ENCODE assay signal across 1 cellular context in the genomic region with DNA sequence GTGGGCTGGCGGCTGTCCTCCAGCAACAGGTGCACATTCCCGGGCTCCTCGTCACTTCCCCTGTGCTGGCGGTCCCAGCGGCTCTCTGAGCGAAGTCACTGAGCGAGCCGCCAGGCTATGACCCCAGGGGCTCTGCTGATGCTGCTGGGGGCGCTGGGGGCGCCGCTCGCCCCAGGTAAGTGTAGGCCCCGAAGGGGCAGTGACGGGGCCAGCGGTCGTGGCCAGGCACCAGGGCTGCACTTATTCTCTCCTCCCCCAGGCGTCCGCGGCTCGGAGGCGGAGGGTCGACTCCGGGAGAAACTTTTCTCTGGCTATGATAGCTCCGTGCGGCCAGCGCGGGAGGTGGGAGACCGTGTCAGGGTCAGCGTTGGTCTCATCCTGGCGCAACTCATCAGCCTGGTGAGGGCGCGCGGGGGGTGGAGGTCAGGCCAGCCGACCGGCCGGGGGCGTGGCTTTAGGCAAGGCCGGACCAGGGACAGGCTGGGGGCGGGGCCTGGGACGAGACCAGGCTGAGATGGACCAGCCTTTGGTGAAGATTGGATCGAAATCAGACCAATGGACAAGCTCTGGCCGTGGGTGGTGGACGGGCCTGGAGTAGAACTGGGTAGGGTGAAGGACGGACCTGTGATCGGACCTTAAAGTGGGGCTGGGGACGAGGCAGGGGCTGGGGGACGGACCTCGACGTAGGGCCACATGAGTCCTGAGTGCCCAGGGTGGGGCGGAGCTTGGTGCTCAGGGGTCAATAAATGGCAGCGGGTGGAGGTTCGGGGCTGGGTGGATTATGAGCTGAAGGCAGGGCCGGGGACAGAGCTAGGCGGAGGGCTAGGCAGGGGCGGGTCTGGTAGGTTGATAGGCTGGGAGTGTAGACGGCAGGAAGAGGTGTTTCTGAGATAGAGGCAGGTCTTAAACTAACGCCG.
A peak's percentile ranks its signal among the peaks of the same experiment; 100 is the strongest.
TF ChIP-seq lines count a peak whose summit lies in the region.

A gene with protein sequence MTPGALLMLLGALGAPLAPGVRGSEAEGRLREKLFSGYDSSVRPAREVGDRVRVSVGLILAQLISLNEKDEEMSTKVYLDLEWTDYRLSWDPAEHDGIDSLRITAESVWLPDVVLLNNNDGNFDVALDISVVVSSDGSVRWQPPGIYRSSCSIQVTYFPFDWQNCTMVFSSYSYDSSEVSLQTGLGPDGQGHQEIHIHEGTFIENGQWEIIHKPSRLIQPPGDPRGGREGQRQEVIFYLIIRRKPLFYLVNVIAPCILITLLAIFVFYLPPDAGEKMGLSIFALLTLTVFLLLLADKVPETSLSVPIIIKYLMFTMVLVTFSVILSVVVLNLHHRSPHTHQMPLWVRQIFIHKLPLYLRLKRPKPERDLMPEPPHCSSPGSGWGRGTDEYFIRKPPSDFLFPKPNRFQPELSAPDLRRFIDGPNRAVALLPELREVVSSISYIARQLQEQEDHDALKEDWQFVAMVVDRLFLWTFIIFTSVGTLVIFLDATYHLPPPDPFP (plus strand): TSS at position 51 of the 917 bp plus-strand sequence. CDS start 67 bp downstream, at position 118.

TF ChIP-seq in K562, 482 proteins besides CTCF, POLR2A, EP300 and RAD21 (continued from another document and continues in another):
- TF ChIP-seq CC2D1A (IDR thresholded peaks at IDR 0.05) (0 out of 2 replicates have a peak, but pooled peaks have one; percentile 15), MEF2A (IDR thresholded peaks at IDR 0.05; ENCODE audit: control insufficient read depth, low read depth, low read length) (no peak), RFX5 (IDR thresholded peaks at IDR 0.05; ENCODE audit: low read depth, low read length) (no peak), ZBTB17 (CRISPR knock-in tag; IDR thresholded peaks at IDR 0.05) (peak; percentile 96), SNIP1 (IDR thresholded peaks at IDR 0.05; ENCODE audit: low read depth) (no peak), NFXL1 (CRISPR knock-in tag; IDR thresholded peaks at IDR 0.05) (no peak), HMGN3 (IDR thresholded peaks at IDR 0.05; ENCODE audit: borderline replicate concordance, extremely low read depth, insufficient read length, low read depth, low read length) (peak; percentile 35), U2AF1 (optimal IDR thresholded peaks at IDR 0.05; ENCODE audit: low read depth, low read length) (no peak), TSC22D4 (tag; IDR thresholded peaks at IDR 0.05) (no peak), MYC (IDR thresholded peaks at IDR 0.05; ENCODE audit: low read depth, low read length) (no peak), MYC (CRISPR knock-in tag; IDR thresholded peaks at IDR 0.05; ENCODE audit: borderline replicate concordance, low read depth) (no peak), HDAC1 (IDR thresholded peaks at IDR 0.05) (0 out of 4 replicates have a peak, but pooled peaks of 1 of the 2 experiments have one; percentile 17), RBFOX2 (IDR thresholded peaks at IDR 0.05; ENCODE audit: low read depth, low read length) (peak; percentile 67), BRCA1 (IDR thresholded peaks at IDR 0.05) (no peak), BRCA1 (CRISPR knock-in tag; IDR thresholded peaks at IDR 0.05) (no peak), ZC3H4 (CRISPR knock-in tag; IDR thresholded peaks at IDR 0.05; ENCODE audit: borderline replicate concordance) (no peak), SPI1 (IDR thresholded peaks at IDR 0.05; ENCODE audit: borderline replicate concordance, low read depth, low read length) (no peak), MXI1 (IDR thresholded peaks at IDR 0.05; ENCODE audit: low read depth, low read length) (no peak), ZNF224 (CRISPR knock-in tag; IDR thresholded peaks at IDR 0.05) (no peak), CREM (IDR thresholded peaks at IDR 0.05; ENCODE audit: low read depth) (0 out of 2 replicates have a peak, but pooled peaks have one; percentile 11), EWSR1 (IDR thresholded peaks at IDR 0.05; ENCODE audit: borderline replicate concordance, low read depth, partially characterized antibody) (no peak), ADNP (tag; IDR thresholded peaks at IDR 0.05) (no peak), NCOA6 (IDR thresholded peaks at IDR 0.05) (peak; percentile 69), RCOR1 (IDR thresholded peaks at IDR 0.05; ENCODE audit: borderline replicate concordance in 1 of 2, low read depth in 2 of 2, low read length in 2 of 2) (peak in 1 of 2 experiments; percentile 39; a peak in 1 of 4 replicates), NR2C2 (CRISPR knock-in tag; IDR thresholded peaks at IDR 0.05) (no peak), NR2C2 (tag; IDR thresholded peaks at IDR 0.05) (peak; percentile 78), ZNF778 (CRISPR knock-in tag; IDR thresholded peaks at IDR 0.05) (no peak), ZKSCAN3 (CRISPR knock-in tag; IDR thresholded peaks at IDR 0.05) (no peak), EP400 (IDR thresholded peaks at IDR 0.05) (peak; percentile 22; the same call in 1 of the 2 replicates)
- TF ChIP-seq, protein P1, sequence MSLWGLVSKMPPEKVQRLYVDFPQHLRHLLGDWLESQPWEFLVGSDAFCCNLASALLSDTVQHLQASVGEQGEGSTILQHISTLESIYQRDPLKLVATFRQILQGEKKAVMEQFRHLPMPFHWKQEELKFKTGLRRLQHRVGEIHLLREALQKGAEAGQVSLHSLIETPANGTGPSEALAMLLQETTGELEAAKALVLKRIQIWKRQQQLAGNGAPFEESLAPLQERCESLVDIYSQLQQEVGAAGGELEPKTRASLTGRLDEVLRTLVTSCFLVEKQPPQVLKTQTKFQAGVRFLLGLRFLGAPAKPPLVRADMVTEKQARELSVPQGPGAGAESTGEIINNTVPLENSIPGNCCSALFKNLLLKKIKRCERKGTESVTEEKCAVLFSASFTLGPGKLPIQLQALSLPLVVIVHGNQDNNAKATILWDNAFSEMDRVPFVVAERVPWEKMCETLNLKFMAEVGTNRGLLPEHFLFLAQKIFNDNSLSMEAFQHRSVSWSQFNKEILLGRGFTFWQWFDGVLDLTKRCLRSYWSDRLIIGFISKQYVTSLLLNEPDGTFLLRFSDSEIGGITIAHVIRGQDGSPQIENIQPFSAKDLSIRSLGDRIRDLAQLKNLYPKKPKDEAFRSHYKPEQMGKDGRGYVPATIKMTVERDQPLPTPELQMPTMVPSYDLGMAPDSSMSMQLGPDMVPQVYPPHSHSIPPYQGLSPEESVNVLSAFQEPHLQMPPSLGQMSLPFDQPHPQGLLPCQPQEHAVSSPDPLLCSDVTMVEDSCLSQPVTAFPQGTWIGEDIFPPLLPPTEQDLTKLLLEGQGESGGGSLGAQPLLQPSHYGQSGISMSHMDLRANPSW (CRISPR knock-in tag; IDR thresholded peaks at IDR 0.05) = no peak
- TF ChIP-seq, protein P2, sequence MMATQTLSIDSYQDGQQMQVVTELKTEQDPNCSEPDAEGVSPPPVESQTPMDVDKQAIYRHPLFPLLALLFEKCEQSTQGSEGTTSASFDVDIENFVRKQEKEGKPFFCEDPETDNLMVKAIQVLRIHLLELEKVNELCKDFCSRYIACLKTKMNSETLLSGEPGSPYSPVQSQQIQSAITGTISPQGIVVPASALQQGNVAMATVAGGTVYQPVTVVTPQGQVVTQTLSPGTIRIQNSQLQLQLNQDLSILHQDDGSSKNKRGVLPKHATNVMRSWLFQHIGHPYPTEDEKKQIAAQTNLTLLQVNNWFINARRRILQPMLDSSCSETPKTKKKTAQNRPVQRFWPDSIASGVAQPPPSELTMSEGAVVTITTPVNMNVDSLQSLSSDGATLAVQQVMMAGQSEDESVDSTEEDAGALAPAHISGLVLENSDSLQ (IDR thresholded peaks at IDR 0.05) = peak; percentile 17; the same call in 1 of the 2 replicates
- TF ChIP-seq, protein P3, sequence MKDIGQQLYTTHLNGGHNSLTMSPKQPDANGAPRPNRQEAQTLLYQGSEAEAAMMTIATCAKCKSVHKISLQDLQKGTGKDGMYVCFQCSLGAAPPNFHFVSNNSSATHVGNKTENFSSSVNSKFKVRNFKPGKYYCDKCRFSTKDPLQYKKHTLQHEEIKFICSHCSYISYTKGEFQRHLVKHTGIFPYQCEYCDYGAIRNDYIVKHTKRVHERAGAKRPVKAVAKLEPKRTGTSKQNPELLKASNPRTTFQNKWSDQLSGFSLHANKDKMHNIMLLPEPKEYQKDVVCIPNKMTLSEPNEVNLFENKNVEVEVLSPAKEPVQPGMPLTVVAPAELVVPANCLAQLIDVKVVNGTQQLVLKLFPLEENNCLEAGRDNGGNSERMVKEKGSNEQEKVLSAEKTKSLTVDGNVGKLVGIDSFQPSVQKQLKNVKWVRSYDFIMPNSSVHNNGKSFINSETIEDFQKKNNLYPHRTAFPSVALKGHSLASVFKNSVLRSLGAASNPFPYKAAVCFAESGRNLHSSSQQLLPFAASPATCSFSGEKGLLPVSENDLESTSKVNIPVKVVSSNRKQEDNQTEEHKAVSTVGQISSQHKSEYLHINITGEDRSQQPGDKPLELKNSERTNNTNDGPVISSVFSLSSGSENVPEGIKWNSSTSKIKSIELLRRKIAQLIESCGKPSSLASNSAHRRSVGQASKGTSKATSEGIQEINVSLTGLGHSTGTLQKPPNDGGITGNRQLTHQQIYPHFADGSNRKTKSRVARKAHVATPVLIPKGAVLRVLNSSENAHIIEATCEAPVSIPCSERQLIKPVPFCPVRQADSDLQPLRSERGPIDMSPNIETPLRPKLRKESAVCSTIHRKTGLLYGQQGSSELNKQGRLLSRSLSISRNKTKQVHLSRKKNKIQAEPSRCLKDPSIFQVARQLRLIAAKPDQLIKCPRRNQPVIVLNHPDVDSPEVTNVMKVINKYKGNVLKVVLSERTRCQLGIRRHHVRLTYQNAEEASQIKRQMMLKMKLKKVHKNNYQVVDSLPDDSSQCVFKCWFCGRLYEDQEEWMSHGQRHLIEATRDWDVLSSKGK (CRISPR knock-in tag; IDR thresholded peaks at IDR 0.05) = no peak
- TF ChIP-seq, protein P4, sequence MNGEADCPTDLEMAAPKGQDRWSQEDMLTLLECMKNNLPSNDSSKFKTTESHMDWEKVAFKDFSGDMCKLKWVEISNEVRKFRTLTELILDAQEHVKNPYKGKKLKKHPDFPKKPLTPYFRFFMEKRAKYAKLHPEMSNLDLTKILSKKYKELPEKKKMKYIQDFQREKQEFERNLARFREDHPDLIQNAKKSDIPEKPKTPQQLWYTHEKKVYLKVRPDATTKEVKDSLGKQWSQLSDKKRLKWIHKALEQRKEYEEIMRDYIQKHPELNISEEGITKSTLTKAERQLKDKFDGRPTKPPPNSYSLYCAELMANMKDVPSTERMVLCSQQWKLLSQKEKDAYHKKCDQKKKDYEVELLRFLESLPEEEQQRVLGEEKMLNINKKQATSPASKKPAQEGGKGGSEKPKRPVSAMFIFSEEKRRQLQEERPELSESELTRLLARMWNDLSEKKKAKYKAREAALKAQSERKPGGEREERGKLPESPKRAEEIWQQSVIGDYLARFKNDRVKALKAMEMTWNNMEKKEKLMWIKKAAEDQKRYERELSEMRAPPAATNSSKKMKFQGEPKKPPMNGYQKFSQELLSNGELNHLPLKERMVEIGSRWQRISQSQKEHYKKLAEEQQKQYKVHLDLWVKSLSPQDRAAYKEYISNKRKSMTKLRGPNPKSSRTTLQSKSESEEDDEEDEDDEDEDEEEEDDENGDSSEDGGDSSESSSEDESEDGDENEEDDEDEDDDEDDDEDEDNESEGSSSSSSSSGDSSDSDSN (IDR thresholded peaks at IDR 0.05; ENCODE audit: borderline replicate concordance in 1 of 2, low read depth in 2 of 2, low read length in 2 of 2) = no peak
- TF ChIP-seq, protein P5, sequence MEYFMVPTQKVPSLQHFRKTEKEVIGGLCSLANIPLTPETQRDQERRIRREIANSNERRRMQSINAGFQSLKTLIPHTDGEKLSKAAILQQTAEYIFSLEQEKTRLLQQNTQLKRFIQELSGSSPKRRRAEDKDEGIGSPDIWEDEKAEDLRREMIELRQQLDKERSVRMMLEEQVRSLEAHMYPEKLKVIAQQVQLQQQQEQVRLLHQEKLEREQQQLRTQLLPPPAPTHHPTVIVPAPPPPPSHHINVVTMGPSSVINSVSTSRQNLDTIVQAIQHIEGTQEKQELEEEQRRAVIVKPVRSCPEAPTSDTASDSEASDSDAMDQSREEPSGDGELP (CRISPR knock-in tag; IDR thresholded peaks at IDR 0.05; ENCODE audit: borderline replicate concordance) = peak; percentile 54; the same call in 1 of the 2 replicates
- TF ChIP-seq, protein P6, sequence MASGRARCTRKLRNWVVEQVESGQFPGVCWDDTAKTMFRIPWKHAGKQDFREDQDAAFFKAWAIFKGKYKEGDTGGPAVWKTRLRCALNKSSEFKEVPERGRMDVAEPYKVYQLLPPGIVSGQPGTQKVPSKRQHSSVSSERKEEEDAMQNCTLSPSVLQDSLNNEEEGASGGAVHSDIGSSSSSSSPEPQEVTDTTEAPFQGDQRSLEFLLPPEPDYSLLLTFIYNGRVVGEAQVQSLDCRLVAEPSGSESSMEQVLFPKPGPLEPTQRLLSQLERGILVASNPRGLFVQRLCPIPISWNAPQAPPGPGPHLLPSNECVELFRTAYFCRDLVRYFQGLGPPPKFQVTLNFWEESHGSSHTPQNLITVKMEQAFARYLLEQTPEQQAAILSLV (tag; IDR thresholded peaks at IDR 0.05) = no peak
- TF ChIP-seq, protein P7, sequence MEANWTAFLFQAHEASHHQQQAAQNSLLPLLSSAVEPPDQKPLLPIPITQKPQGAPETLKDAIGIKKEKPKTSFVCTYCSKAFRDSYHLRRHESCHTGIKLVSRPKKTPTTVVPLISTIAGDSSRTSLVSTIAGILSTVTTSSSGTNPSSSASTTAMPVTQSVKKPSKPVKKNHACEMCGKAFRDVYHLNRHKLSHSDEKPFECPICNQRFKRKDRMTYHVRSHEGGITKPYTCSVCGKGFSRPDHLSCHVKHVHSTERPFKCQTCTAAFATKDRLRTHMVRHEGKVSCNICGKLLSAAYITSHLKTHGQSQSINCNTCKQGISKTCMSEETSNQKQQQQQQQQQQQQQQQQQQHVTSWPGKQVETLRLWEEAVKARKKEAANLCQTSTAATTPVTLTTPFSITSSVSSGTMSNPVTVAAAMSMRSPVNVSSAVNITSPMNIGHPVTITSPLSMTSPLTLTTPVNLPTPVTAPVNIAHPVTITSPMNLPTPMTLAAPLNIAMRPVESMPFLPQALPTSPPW (CRISPR knock-in tag; IDR thresholded peaks at IDR 0.05) = peak; percentile 85
- TF ChIP-seq, protein P8, sequence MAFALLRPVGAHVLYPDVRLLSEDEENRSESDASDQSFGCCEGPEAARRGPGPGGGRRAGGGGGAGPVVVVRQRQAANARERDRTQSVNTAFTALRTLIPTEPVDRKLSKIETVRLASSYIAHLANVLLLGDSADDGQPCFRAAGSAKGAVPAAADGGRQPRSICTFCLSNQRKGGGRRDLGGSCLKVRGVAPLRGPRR (CRISPR knock-in tag; IDR thresholded peaks at IDR 0.05) = no peak
- TF ChIP-seq, protein P9, sequence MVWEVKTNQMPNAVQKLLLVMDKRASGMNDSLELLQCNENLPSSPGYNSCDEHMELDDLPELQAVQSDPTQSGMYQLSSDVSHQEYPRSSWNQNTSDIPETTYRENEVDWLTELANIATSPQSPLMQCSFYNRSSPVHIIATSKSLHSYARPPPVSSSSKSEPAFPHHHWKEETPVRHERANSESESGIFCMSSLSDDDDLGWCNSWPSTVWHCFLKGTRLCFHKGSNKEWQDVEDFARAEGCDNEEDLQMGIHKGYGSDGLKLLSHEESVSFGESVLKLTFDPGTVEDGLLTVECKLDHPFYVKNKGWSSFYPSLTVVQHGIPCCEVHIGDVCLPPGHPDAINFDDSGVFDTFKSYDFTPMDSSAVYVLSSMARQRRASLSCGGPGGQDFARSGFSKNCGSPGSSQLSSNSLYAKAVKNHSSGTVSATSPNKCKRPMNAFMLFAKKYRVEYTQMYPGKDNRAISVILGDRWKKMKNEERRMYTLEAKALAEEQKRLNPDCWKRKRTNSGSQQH (CRISPR knock-in tag; IDR thresholded peaks at IDR 0.05) = no peak
